19 cellular contexts compared by ENCODE assay signal in the genomic region with DNA sequence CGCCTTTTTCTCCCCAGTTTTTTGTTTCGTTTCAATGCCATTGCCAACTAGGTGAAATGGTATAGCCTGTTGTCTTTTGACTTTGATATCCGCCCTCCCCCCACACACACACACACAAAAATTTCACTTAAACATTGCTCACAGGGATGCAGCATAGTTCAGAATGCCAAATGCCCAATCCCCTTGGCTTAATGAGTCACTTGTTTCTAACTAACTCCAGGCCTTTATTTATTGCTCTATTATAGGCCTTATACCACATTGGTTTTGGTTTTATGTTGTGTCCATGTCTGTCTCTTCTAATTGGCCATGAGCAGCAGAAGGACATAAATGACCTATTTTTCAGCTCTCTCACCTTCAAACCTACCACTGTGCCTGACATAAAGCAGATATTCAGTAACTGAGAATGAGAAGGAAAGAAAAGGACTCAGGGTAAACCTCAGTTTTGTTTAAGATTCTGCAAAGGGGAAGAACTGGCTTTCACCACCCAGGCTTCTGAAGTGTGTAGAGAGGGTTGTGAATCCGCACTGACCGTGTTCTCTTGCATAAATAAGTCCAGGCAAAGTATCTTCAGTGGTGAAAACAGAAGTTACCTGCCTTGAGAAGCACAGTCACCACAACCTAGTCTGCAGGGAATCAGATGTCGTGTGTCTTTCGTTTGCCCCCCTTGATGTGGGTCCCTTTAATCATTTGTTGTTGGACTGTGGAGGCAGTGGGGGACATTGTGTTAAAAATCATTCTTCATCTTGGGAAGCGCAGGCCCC.
DNase-seq lines count a peak whose midpoint lies in the region; ATAC-seq lines count a peak whose summit lies in the region.
"Had no signal": no experiment of that assay in that cellular context is flagged by ENCODE, and none has a peak within 500 bp of the region (broad histone marks: within the 10 kb centered on the region; RNA-seq: fewer than 3 reads in every experiment).

No MANE protein-coding gene starts in this region.

- no peaks in the 10 kb centered on the region for H3K27me3 Mint-ChIP-seq in activated naive CD8-positive, alpha-beta T cell treated with anti-CD3 and anti-CD28 coated beads, Interleukin-2, amount 50 U/mL, for 24 hours
- H3K27me3 Mint-ChIP-seq in stimulated activated memory B cell treated with anti-CD40 and anti-IgM and Interleukin-4, amounts not matched to agents 10 μg/mL and 1 μg/mL and 100 μg/mL, for 72 hours = no peaks in the 10 kb centered on the region

- H3K27ac Mint-ChIP-seq in activated naive CD8-positive, alpha-beta T cell treated with anti-CD3 and anti-CD28 coated beads, Interleukin-2, amount 50 U/mL, for 24 hours = peak overlapping the region; percentile 8
- H3K27ac Mint-ChIP-seq in stimulated activated memory B cell treated with anti-CD40 and anti-IgM and Interleukin-4, amounts not matched to agents 10 μg/mL and 1 μg/mL and 100 μg/mL, for 72 hours = peak overlapping the region; percentile 18

- H3K36me3 Mint-ChIP-seq in activated naive CD8-positive, alpha-beta T cell treated with anti-CD3 and anti-CD28 coated beads, Interleukin-2, amount 50 U/mL, for 24 hours (ENCODE audit: low read depth) = no peaks in the 10 kb centered on the region
- no peaks in the 10 kb centered on the region for H3K36me3 Mint-ChIP-seq in stimulated activated memory B cell treated with anti-CD40 and anti-IgM and Interleukin-4, amounts not matched to agents 10 μg/mL and 1 μg/mL and 100 μg/mL, for 72 hours

- H3K4me3 Mint-ChIP-seq in activated naive CD8-positive, alpha-beta T cell treated with anti-CD3 and anti-CD28 coated beads, Interleukin-2, amount 50 U/mL, for 24 hours = no peak overlapping the region
- H3K4me3 Mint-ChIP-seq in stimulated activated memory B cell treated with anti-CD40 and anti-IgM and Interleukin-4, amounts not matched to agents 10 μg/mL and 1 μg/mL and 100 μg/mL, for 72 hours = no peak overlapping the region

- ATAC-seq in GM18502 (IDR thresholded peaks at IDR 0.05; ENCODE audit: poor library complexity, unreplicated experiment) = peak; percentile 50
- peak; percentile 59 for ATAC-seq in HG02870 (IDR thresholded peaks at IDR 0.05; ENCODE audit: unreplicated experiment)
- peak; percentile 47 for ATAC-seq in activated naive CD8-positive, alpha-beta T cell treated with anti-CD3 and anti-CD28 coated beads, Interleukin-2, amount 50 U/mL, for 24 hours
- ATAC-seq in stimulated activated memory B cell treated with anti-CD40 and anti-IgM and Interleukin-4, amounts not matched to agents 10 μg/mL and 1 μg/mL and 100 μg/mL, for 72 hours = peak; percentile 81
- ATAC-seq in GM19467 (IDR thresholded peaks at IDR 0.05; ENCODE audit: unreplicated experiment) = no peak
- ATAC-seq in HG02678 (IDR thresholded peaks at IDR 0.05; ENCODE audit: unreplicated experiment) = no peak
- ATAC-seq: sciatic nerve had no signal

- no peaks in the 10 kb centered on the region for H3K9me3 Mint-ChIP-seq in activated naive CD8-positive, alpha-beta T cell treated with anti-CD3 and anti-CD28 coated beads, Interleukin-2, amount 50 U/mL, for 24 hours
- peaks cover 2% of the 10 kb centered on the region for H3K9me3 Mint-ChIP-seq in stimulated activated memory B cell treated with anti-CD40 and anti-IgM and Interleukin-4, amounts not matched to agents 10 μg/mL and 1 μg/mL and 100 μg/mL, for 72 hours

- no peak for DNase-seq in activated naive CD8-positive, alpha-beta T cell treated with anti-CD3 and anti-CD28 coated beads, Interleukin-2, amount 50 U/mL, for 24 hours
- no peak for DNase-seq in NCI-H187 (lab: John Stamatoyannopoulos, UW)
- DNase-seq: BE2C; DMS79; effector memory CD4-positive, alpha-beta T cell; hippocampal formation; KBM-7; kidney glomerular epithelial cell; NCI-H1105; NCI-H2171 treated with DMSO at 0.1 percent for 48 hours; ovary; stimulated activated CD4-positive, alpha-beta T cell treated with anti-CD3 and anti-CD28 coated beads, Interleukin-1b, Interleukin-23, amount 100 ng/mL, for 48 hours; thyroid gland had no signal

- peaks cover 88% of the 10 kb centered on the region for H3K4me1 Mint-ChIP-seq in activated naive CD8-positive, alpha-beta T cell treated with anti-CD3 and anti-CD28 coated beads, Interleukin-2, amount 50 U/mL, for 24 hours
- peaks cover 78% of the 10 kb centered on the region for H3K4me1 Mint-ChIP-seq in stimulated activated memory B cell treated with anti-CD40 and anti-IgM and Interleukin-4, amounts not matched to agents 10 μg/mL and 1 μg/mL and 100 μg/mL, for 72 hours

Comparison
In these comparisons a context has a peak if more than half of its experiments do, and no peak if none do; other contexts are left out.
1. ATAC-seq: peak in GM18502 (single experiment), HG02870 (single experiment), activated naive CD8-positive, alpha-beta T cell treated with anti-CD3 and anti-CD28 coated beads, Interleukin-2, amount 50 U/mL, for 24 hours (single experiment) and stimulated activated memory B cell treated with anti-CD40 and anti-IgM and Interleukin-4, amounts not matched to agents 10 μg/mL and 1 μg/mL and 100 μg/mL, for 72 hours (single experiment); none in GM19467 (single experiment) and HG02678 (single experiment).